ENCODE assay signal across 10 cellular contexts in the genomic region with DNA sequence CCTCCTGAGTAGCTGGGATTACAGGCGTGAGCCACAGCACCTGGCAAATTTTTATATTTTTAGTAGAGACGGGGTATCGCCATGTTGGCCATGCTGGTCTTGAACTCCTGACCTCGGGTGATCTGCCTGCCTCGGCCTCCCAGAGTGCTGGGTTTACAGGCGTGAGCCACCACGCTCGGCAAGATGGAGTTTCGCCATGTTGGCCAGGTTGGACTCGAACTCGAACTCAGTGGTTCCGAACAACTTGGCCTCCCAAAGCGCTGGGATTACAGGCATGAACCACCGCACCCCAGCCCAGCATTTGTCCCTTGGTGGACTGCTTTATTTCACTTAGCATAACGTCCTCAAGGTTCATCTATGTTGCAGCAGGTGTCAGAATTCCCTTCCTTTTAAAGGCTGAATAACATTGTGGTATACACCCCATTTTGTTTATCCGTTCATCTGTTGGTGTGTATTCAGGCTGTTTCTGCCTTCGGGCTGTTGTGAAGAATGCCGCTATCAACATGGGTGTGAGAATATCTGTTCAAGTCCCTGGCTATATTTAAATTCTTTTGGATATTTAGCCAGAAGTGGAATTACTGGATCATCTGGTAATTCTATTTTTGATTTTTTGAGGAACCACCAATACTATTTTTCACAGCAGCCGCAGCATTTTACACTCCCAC. TPM values are rescaled to one million over a fixed set of nuclear protein-coding genes. Genes with fewer than 3 reads are reported as not detected.
A peak's percentile ranks its signal among the peaks of the same experiment; 100 is the strongest.
DNase-seq lines count a peak whose midpoint lies in the region; ATAC-seq and TF ChIP-seq lines count a peak whose summit lies in the region.
"Had no signal": no experiment of that assay in that cellular context is flagged by ENCODE, and none has a peak within 500 bp of the region (broad histone marks: within the 10 kb centered on the region; RNA-seq: fewer than 3 reads in every experiment).

No MANE protein-coding gene starts in this region.

- peak overlapping the region; percentile 74 for H3K4me3 Mint-ChIP-seq in mesothelial cell of epicardium

- H3K4me3 ChIP-seq in ACC112 (ENCODE audit: low read depth, low read length), result peak overlapping the region; percentile 83
- H3K4me3 ChIP-seq in GM12865 (ENCODE audit: low read depth, low read length), result peak overlapping the region; percentile 61
- H3K4me3 ChIP-seq in adipocyte (ENCODE audit: low read length), result peak overlapping the region; percentile 88
- no peak overlapping the region for H3K4me3 ChIP-seq in colonic mucosa

- DNase-seq in GM12865 (ENCODE audit: low read depth), result no peak
- no peak for DNase-seq in adipocyte (ENCODE audit: low read depth)
- DNase-seq in mesothelial cell of epicardium (ENCODE audit: low spot score in 2 of 2, unreplicated experiment in 2 of 2), result no peak
- DNase-seq in colonic mucosa, result no peak
- no peak for DNase-seq in NCI-H774 (lab: John Stamatoyannopoulos, UW)
- DNase-seq: NK-92 treated with Interleukin-12 subunit alpha and Interleukin-12 subunit beta, amount 100 ng/mL, for 24 hours had no signal

- H3K27me3 ChIP-seq in ACC112 (ENCODE audit: insufficient read depth, low read length) (no peaks in the 10 kb centered on the region), adipocyte (replicated peaks; ENCODE audit: control insufficient read depth, insufficient read depth, low read length) (no peaks in the 10 kb centered on the region), colonic mucosa (no peaks in the 10 kb centered on the region)

- peaks cover 19% of the 10 kb centered on the region for H3K36me3 Mint-ChIP-seq in mesothelial cell of epicardium

- H3K4me1 ChIP-seq in ACC112 (ENCODE audit: control insufficient read depth, insufficient read depth, low read length, unreplicated experiment), result peaks cover 6% of the 10 kb centered on the region
- H3K4me1 ChIP-seq in adipocyte (ENCODE audit: control insufficient read depth, insufficient read depth, low read length), result peaks cover 21% of the 10 kb centered on the region
- H3K4me1 ChIP-seq in colonic mucosa, result no peaks in the 10 kb centered on the region

- H3K79me2 ChIP-seq in ACC112 (ENCODE audit: control insufficient read depth, insufficient read depth, low read length, unreplicated experiment), result peaks cover 35% of the 10 kb centered on the region

- H3K9ac ChIP-seq in adipocyte (ENCODE audit: low read length), result peak overlapping the region; percentile 83
- H3K9ac ChIP-seq in colonic mucosa (ENCODE audit: low read depth in 2 of 2, low read length in 2 of 2), result no peak overlapping the region

- no peak overlapping the region for H2AFZ ChIP-seq in ACC112 (ENCODE audit: low read length, unreplicated experiment)

- peaks cover 21% of the 10 kb centered on the region for H3K4me1 Mint-ChIP-seq in mesothelial cell of epicardium

- H3K36me3 ChIP-seq in ACC112 (ENCODE audit: insufficient read depth, low read length), result peaks cover 14% of the 10 kb centered on the region; the same call in 1 of the 2 replicates
- H3K36me3 ChIP-seq in adipocyte (ENCODE audit: control insufficient read depth, insufficient read depth, low read length, severe bottlenecking), result peaks cover 20% of the 10 kb centered on the region
- H3K36me3 ChIP-seq in colonic mucosa, result no peaks in the 10 kb centered on the region

- TF ChIP-seq CTCF in GM12865 (IDR thresholded peaks at IDR 0.05; ENCODE audit: insufficient read depth, low read depth, low read length, missing control alignments) (no peak), mesothelial cell of epicardium (IDR thresholded peaks at IDR 0.05; ENCODE audit: unreplicated experiment) (no peak), colonic mucosa (IDR thresholded peaks at IDR 0.05) (no peak)

- no peak for ATAC-seq in HG02610 (IDR thresholded peaks at IDR 0.05; ENCODE audit: unreplicated experiment)
- no peak for ATAC-seq in GM18511 (IDR thresholded peaks at IDR 0.05; ENCODE audit: unreplicated experiment)

- H3K9me3 Mint-ChIP-seq in mesothelial cell of epicardium, result peaks cover 5% of the 10 kb centered on the region

- H3K27ac ChIP-seq in ACC112 (ENCODE audit: low read depth, low read length), result peak overlapping the region; percentile 36; the same call in 1 of the 2 replicates
- H3K27ac ChIP-seq in colonic mucosa, result no peak overlapping the region
- H3K27ac ChIP-seq: coronary artery had no signal

- H3K9me3 ChIP-seq in adipocyte (ENCODE audit: control insufficient read depth, low read length) (no peaks in the 10 kb centered on the region), colonic mucosa (no peaks in the 10 kb centered on the region)

- peak overlapping the region; percentile 91 for H3K27ac Mint-ChIP-seq in mesothelial cell of epicardium

- H3K27me3 Mint-ChIP-seq in mesothelial cell of epicardium (ENCODE audit: low read depth), result no peaks in the 10 kb centered on the region

- intact Hi-C loops in colonic mucosa (cut with DNase I), result no loop called here

RNA-seq across cellular contexts. Expression of gene CENPA, which starts 1.2 kb away (rescaled TPM):
- total RNA-seq in mesothelial cell of epicardium, result 7.9 to 9.2 TPM (median 8.8 TPM) in 3 replicates
- 10 to 100 TPM in 1 of 2 donors, 1 to 10 TPM in 1; 6.5 to 22.7 TPM for total RNA-seq in colonic mucosa

RNA-seq across cellular contexts. Expression of gene SLC35F6, which starts 20.6 kb away (rescaled TPM):
- total RNA-seq in mesothelial cell of epicardium (25.2 to 26.8 TPM (median 26.0 TPM) in 3 replicates), colonic mucosa (10 to 100 TPM; 24.8 to 29.1 TPM)
